In the genomic region with DNA sequence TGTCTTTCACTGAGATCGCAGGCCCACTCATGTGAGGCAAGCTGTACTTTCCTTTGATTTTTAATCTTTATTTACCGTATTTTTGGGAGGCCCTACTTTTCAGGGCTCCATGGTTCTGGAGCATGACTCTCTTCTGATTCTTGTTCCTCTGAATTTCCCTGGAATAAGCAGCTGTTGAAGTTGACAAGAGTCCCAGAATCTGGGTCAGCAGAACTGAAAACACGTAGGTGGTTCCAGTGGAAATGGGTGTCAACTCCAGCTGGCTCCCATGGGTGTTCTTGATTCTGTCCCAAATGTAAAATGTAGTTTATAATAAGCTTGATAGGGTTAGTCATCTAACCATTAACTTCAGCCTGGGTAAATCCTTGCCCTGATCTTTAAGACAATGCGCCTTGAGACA, we compare ENCODE assay signal across 24 cellular contexts.
"Had no signal": no experiment of that assay in that cellular context is flagged by ENCODE, and none has a peak within 500 bp of the region (broad histone marks: within the 10 kb centered on the region; RNA-seq: fewer than 3 reads in every experiment).

No MANE protein-coding gene starts in this region.

- H3K27me3 ChIP-seq: gastrocnemius medialis, neural progenitor cell, sigmoid colon, stomach, tibial nerve, upper lobe of left lung had no signal

- H3K27ac Mint-ChIP-seq: mesothelial cell of epicardium; naive thymus-derived CD4-positive, alpha-beta T cell; nephron; neural progenitor cell; stimulated activated effector memory CD8-positive, alpha-beta T cell treated with anti-CD3 and anti-CD28 coated beads, Interleukin-12 subunit alpha, Interleukin-12 subunit beta, amount 100 ng/mL, for 72 hours had no signal

- H3K9me3 Mint-ChIP-seq: naive thymus-derived CD4-positive, alpha-beta T cell; stimulated activated effector memory CD8-positive, alpha-beta T cell treated with anti-CD3 and anti-CD28 coated beads, Interleukin-12 subunit alpha, Interleukin-12 subunit beta, amount 100 ng/mL, for 72 hours had no signal

- H3K36me3 ChIP-seq: gastrocnemius medialis, neural progenitor cell, sigmoid colon, stomach, thoracic aorta, tibial nerve, upper lobe of left lung had no signal

- H3K9ac ChIP-seq: neural progenitor cell had no signal

- H3K4me3 ChIP-seq: dorsolateral prefrontal cortex, gastrocnemius medialis, neural progenitor cell, psoas muscle, sigmoid colon, stomach, thoracic aorta, tibial nerve, upper lobe of left lung had no signal

- ATAC-seq: gastrocnemius medialis; left colon; naive thymus-derived CD4-positive, alpha-beta T cell; psoas muscle; stimulated activated effector memory CD8-positive, alpha-beta T cell treated with anti-CD3 and anti-CD28 coated beads, Interleukin-12 subunit alpha, Interleukin-12 subunit beta, amount 100 ng/mL, for 72 hours had no signal

- H3K4me3 Mint-ChIP-seq: mesothelial cell of epicardium; naive thymus-derived CD4-positive, alpha-beta T cell; nephron; neural progenitor cell; stimulated activated effector memory CD8-positive, alpha-beta T cell treated with anti-CD3 and anti-CD28 coated beads, Interleukin-12 subunit alpha, Interleukin-12 subunit beta, amount 100 ng/mL, for 72 hours had no signal

- H3K4me2 ChIP-seq: neural progenitor cell had no signal

- H3K36me3 Mint-ChIP-seq: mesothelial cell of epicardium, neural progenitor cell had no signal

- H3K9me3 ChIP-seq: gastrocnemius medialis, psoas muscle, sigmoid colon, thoracic aorta, tibial nerve, upper lobe of left lung had no signal

- H2AFZ ChIP-seq: neural progenitor cell had no signal

- DNase-seq: caudate nucleus; effector CD4-positive, alpha-beta T cell; foreskin fibroblast; gastrocnemius medialis; islet precursor cell; kidney glomerular epithelial cell; left colon; mesenchymal stem cell; naive thymus-derived CD4-positive, alpha-beta T cell; psoas muscle; retina; sigmoid colon; stimulated activated CD4-positive, alpha-beta T cell treated with anti-CD3 and anti-CD28 coated beads, Interleukin-2, amount 100 ng/mL, for 24 hours; stimulated activated CD4-positive, alpha-beta T cell treated with anti-CD3 and anti-CD28 coated beads, Interleukin-4, amount 100 ng/mL, for 24 hours; stimulated activated naive CD4-positive, alpha-beta T cell treated with Interleukin-2 at 50 U/mL for 16 hours; stomach; upper lobe of left lung had no signal

- H3K4me1 ChIP-seq: gastrocnemius medialis, neural progenitor cell, psoas muscle, sigmoid colon, stomach, tibial nerve, upper lobe of left lung had no signal

- H3K27ac ChIP-seq: dorsolateral prefrontal cortex, gastrocnemius medialis, neural progenitor cell, psoas muscle, sigmoid colon, stomach, thoracic aorta, tibial nerve, upper lobe of left lung had no signal

- H3K4me1 Mint-ChIP-seq: nephron; neural progenitor cell; stimulated activated effector memory CD8-positive, alpha-beta T cell treated with anti-CD3 and anti-CD28 coated beads, Interleukin-12 subunit alpha, Interleukin-12 subunit beta, amount 100 ng/mL, for 72 hours had no signal
